14 cellular contexts compared by ENCODE assay signal in the genomic region with DNA sequence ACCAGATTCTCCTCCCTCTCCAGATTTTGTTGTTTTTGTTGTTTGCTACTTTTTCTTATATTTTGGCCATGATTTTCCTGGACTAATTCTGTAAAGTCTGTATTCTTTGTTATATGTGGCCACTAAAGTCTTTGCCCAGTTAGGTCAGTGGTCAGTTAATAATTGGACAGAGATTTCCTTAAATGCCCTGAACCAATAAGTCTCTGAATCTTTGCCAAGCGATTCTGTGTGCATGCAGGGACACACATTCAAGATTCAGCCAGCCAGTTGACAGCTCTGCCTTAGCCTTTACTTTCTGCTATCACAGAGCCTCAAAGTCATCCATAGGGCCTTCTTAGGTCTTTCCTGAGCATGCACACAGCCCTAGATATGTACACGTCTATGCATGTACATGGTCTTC. TPM values are rescaled to one million over a fixed set of nuclear protein-coding genes. Genes with fewer than 3 reads are reported as not detected.
DNase-seq lines count a peak whose midpoint lies in the region; ATAC-seq and TF ChIP-seq lines count a peak whose summit lies in the region.
"Had no signal": no experiment of that assay in that cellular context is flagged by ENCODE, and none has a peak within 500 bp of the region (broad histone marks: within the 10 kb centered on the region; RNA-seq: fewer than 3 reads in every experiment).

No MANE protein-coding gene starts in this region.

- H3K27me3 Mint-ChIP-seq in activated T-cell treated with anti-CD3 and anti-CD28 coated beads, Interleukin-2, amount 50 U/mL, for 4 hours (ENCODE audit: low read depth) = peaks cover 6% of the 10 kb centered on the region

- peaks cover 4% of the 10 kb centered on the region for H3K9me3 Mint-ChIP-seq in activated T-cell treated with anti-CD3 and anti-CD28 coated beads, Interleukin-2, amount 50 U/mL, for 4 hours

- H3K4me1 ChIP-seq in HCT116 (ENCODE audit: control insufficient read depth in 1 of 2, insufficient read depth in 2 of 2, low read length in 2 of 2) = peaks cover 3 to 34% of the 10 kb centered on the region in 2 experiments; a peak in 3 of 4 replicates
- H3K4me1 ChIP-seq: BE2C, HAP-1 had no signal

- no peak for TF ChIP-seq RAD21 in HCT116 (IDR thresholded peaks at IDR 0.05; ENCODE audit: low read depth)

- H3K9me3 ChIP-seq in HCT116 (ENCODE audit: control insufficient read depth in 1 of 2, insufficient read depth in 1 of 2, low read depth in 1 of 2, low read length in 2 of 2) = peaks cover 0 to 16% of the 10 kb centered on the region in 2 experiments; a peak in 1 of 4 replicates
- H3K9me3 ChIP-seq: BE2C had no signal

- CTCF ChIA-PET in HCT116 (lab: Charles Lee) = no interaction called here

- no peak overlapping the region for H3K9ac ChIP-seq in HCT116 (ENCODE audit: low read length)
- H3K9ac ChIP-seq: GM23248 had no signal

- ATAC-seq in HCT116 (no peak), left lobe of liver (peak; percentile 93), HG03039 (IDR thresholded peaks at IDR 0.05; ENCODE audit: unreplicated experiment) (no peak)
- no peak for ATAC-seq in activated T-cell treated with anti-CD3 and anti-CD28 coated beads, Interleukin-2, amount 50 U/mL, for 4 hours

- H3K4me1 Mint-ChIP-seq in activated T-cell treated with anti-CD3 and anti-CD28 coated beads, Interleukin-2, amount 50 U/mL, for 4 hours (ENCODE audit: low read depth) = peaks cover 9% of the 10 kb centered on the region
- H3K4me1 Mint-ChIP-seq: CD4-positive, CD25-positive, alpha-beta regulatory T cell; CD8-positive, alpha-beta memory T cell had no signal

- RAD21 ChIA-PET in HCT116 (lab: Charles Lee; ENCODE audit: low non-redundant PET in 1 of 2, low total read pairs in 2 of 2, uncharacterized antibody in 2 of 2, unreplicated experiment in 2 of 2) = no interaction called here

- H3K4me3 Mint-ChIP-seq in activated T-cell treated with anti-CD3 and anti-CD28 coated beads, Interleukin-2, amount 50 U/mL, for 4 hours = no peak overlapping the region
- H3K4me3 Mint-ChIP-seq: CD4-positive, CD25-positive, alpha-beta regulatory T cell; CD8-positive, alpha-beta memory T cell had no signal

- H3K27ac ChIP-seq in HCT116 (ENCODE audit: low read depth, low read length) = no peak overlapping the region
- H3K27ac ChIP-seq: GM23248 had no signal

- H3K4me3 ChIP-seq in HCT116 (replicated peaks in 1 of 2; ENCODE audit: low read depth in 1 of 2, low read length in 2 of 2) = no peak overlapping the region
- H3K4me3 ChIP-seq: GM23248, HAP-1 had no signal

- no peak for TF ChIP-seq CTCF in HCT116 (IDR thresholded peaks at IDR 0.05 in 2 of 3, conservative IDR thresholded peaks at IDR 0.05 in 1 of 3; ENCODE audit: borderline replicate concordance in 1 of 3, insufficient read depth in 1 of 3, low read depth in 2 of 3, low read length in 2 of 3)

- H4K20me1 ChIP-seq in HCT116 (ENCODE audit: insufficient read depth) = no peaks in the 10 kb centered on the region

- H3K36me3 Mint-ChIP-seq in activated T-cell treated with anti-CD3 and anti-CD28 coated beads, Interleukin-2, amount 50 U/mL, for 4 hours (ENCODE audit: insufficient read depth) = no peaks in the 10 kb centered on the region
- H3K36me3 Mint-ChIP-seq: CD4-positive, CD25-positive, alpha-beta regulatory T cell had no signal

- no peaks in the 10 kb centered on the region for H3K9me2 ChIP-seq in HCT116 (ENCODE audit: insufficient read depth)

- H3K27me3 ChIP-seq in HCT116 (ENCODE audit: insufficient read depth, low read length) = no peaks in the 10 kb centered on the region
- H3K27me3 ChIP-seq: BE2C had no signal

- BruUV-seq in HCT116 (replicated peaks; lab: Mats Ljungman, UMichigan) = no TSS peak

- DNase-seq in HCT116 (ENCODE audit: low read depth, low spot score) (no peak), glomerular visceral epithelial cell (ENCODE audit: extremely low spot score) (peak; percentile 22), left lobe of liver (ENCODE audit: low spot score) (no peak), NCI-H345 (lab: John Stamatoyannopoulos, UW) (no peak)
- no peak for DNase-seq in activated T-cell treated with anti-CD3 and anti-CD28 coated beads, Interleukin-2, amount 50 U/mL, for 4 hours
- DNase-seq: BE2C; C1 segment of cervical spinal cord; CD4-positive, CD25-positive, alpha-beta regulatory T cell; CD8-positive, alpha-beta memory T cell; COR-L47; GM23248 had no signal

- peaks cover 0 to 16% of the 10 kb centered on the region in 2 experiments; a peak in 1 of 4 replicates for H3K36me3 ChIP-seq in HCT116 (ENCODE audit: control insufficient read depth in 1 of 2, insufficient read depth in 2 of 2, low read length in 2 of 2)
- H3K36me3 ChIP-seq: BE2C, HAP-1 had no signal

- POLR2A ChIA-PET in HCT116 (lab: Charles Lee) = no interaction called here

- TF ChIP-seq POLR2A in HCT116 (IDR thresholded peaks at IDR 0.05; ENCODE audit: borderline replicate concordance, extremely low read depth, insufficient read depth, insufficient read length) = no peak

- H3K79me2 ChIP-seq in HCT116 (ENCODE audit: insufficient read depth, low read length) = no peaks in the 10 kb centered on the region

- intact Hi-C loops in HCT116 (cut with micrococcal nuclease) = no loop called here

- H2AFZ ChIP-seq in HCT116 (ENCODE audit: low read depth, low read length, poor library complexity, severe bottlenecking) = peak overlapping the region; percentile 34
- H2AFZ ChIP-seq: GM23248 had no signal

- H3K4me2 ChIP-seq in HCT116 (ENCODE audit: low read length) = no peak overlapping the region

TF ChIP-seq in HCT116, 20 proteins besides CTCF, POLR2A, EP300 and RAD21:
- TF ChIP-seq, protein P1, sequence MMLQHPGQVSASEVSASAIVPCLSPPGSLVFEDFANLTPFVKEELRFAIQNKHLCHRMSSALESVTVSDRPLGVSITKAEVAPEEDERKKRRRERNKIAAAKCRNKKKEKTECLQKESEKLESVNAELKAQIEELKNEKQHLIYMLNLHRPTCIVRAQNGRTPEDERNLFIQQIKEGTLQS (IDR thresholded peaks at IDR 0.05) = no peak

RNA-seq across cellular contexts. Expression of a gene that starts 11.0 kb away (rescaled TPM):
- total RNA-seq in HCT116 (2021; ENCODE audit: unreplicated experiment) = 3.5 TPM
- polyA plus RNA-seq in HCT116 (2012) = 4.1 and 5.1 TPM in 2 replicates
- total RNA-seq in left lobe of liver = 0.13 TPM
- under 1 TPM in 1 of 3 donors, not detected in 2; 0.23 TPM for total RNA-seq in activated T-cell treated with anti-CD3 and anti-CD28 coated beads, Interleukin-2, amount 50 U/mL, for 4 hours
- total RNA-seq: CD4-positive, CD25-positive, alpha-beta regulatory T cell; CD8-positive, alpha-beta memory T cell; GM23248; H4 had no signal
- polyA plus RNA-seq: CD8-positive, alpha-beta memory T cell had no signal

RNA-seq across cellular contexts. Expression of a gene that starts 25.3 kb away (rescaled TPM):
- total RNA-seq in HCT116 (2021; ENCODE audit: unreplicated experiment) (38.5 TPM), left lobe of liver (1.2 TPM)
- polyA plus RNA-seq in HCT116 (2012) = 7.0 and 14.5 TPM in 2 replicates
- total RNA-seq in activated T-cell treated with anti-CD3 and anti-CD28 coated beads, Interleukin-2, amount 50 U/mL, for 4 hours = 10 to 100 TPM in 2 of 3 donors, 1 to 10 TPM in 1; 9.4 to 12.3 (median 11.9) TPM
